ENCODE assay signal across 14 cellular contexts in the genomic region with DNA sequence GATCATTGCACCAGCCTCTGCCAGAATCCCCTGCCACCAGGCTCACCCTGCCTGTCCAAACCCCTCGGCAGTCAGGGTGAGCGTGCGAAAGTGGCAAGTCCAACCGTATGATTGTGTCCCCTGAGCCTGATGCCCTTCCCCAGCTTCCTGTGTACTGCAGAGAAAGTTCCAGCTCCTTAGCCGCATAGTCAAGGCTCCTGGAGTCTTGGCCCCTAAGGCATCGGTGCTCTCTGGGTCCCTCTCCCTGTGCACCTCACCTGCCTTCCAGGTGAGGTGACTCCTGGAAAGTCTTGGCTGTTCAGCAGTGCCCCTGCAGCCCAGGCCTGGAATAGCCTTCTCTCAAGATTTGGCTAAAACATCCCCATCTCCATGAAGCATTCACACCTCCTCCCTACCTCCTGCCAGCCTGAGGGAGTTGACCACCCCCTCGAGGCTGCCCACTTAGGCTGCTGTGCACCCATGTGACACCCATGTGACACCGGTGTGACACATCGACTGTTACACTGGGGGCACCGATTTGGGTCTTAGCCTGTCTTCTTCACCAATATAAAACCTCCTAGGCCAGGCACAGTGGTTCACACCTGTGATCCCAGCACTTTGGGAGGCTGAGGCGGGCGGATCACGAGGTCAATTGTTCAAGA. TPM values are rescaled to one million over a fixed set of nuclear protein-coding genes. Genes with fewer than 3 reads are reported as not detected.
DNase-seq lines count a peak whose midpoint lies in the region; ATAC-seq and TF ChIP-seq lines count a peak whose summit lies in the region.
"Had no signal": no experiment of that assay in that cellular context is flagged by ENCODE, and none has a peak within 500 bp of the region (broad histone marks: within the 10 kb centered on the region; RNA-seq: fewer than 3 reads in every experiment).

No MANE protein-coding gene starts in this region.

- no peak overlapping the region for H3K4me3 Mint-ChIP-seq in CD8-positive, alpha-beta memory T cell
- no peak overlapping the region for H3K4me3 Mint-ChIP-seq in activated T-helper 2 cell treated with anti-CD3 and anti-CD28 coated beads, Interferon-gamma antibody, Interleukin-2, Interleukin-4, amounts not matched to agents 10 μg/mL and 5 μg/mL and 100 μg/mL, durations not matched to agents 14 hours and 24 hours and 36 hours (ENCODE audit: low read depth)
- H3K4me3 Mint-ChIP-seq: dendritic cell treated with granulocyte-macrophage colony-stimulating factor and Interleukin-4, amounts not matched to agents 40 ng/mL and 50 ng/mL, for 4 days had no signal

- DNase-seq in PC-9 (peak; percentile 42 to 52), fibroblast of pulmonary artery (ENCODE audit: low read depth) (no peak), retinal pigment epithelial cell (ENCODE audit: low read depth) (no peak), NCI-H526 treated with DMSO at 0.1 percent for 48 hours (lab: John Stamatoyannopoulos, UW) (no peak)
- DNase-seq in CD8-positive, alpha-beta memory T cell = no peak
- DNase-seq in activated T-helper 2 cell treated with anti-CD3 and anti-CD28 coated beads, Interferon-gamma antibody, Interleukin-2, Interleukin-4, amounts not matched to agents 10 μg/mL and 5 μg/mL and 100 μg/mL, durations not matched to agents 14 hours and 24 hours and 36 hours (ENCODE audit: low spot score) = no peak
- DNase-seq: activated gamma-delta T cell treated with Interleukin-2 at 50 U/mL for 16 hours, GDM1, hippocampal formation, NCI-H1048, pancreas had no signal

- H3K36me3 Mint-ChIP-seq in CD8-positive, alpha-beta memory T cell = peaks cover 0 to 2% (median 0%) of the 10 kb centered on the region in 3 donors
- H3K36me3 Mint-ChIP-seq in activated T-helper 2 cell treated with anti-CD3 and anti-CD28 coated beads, Interferon-gamma antibody, Interleukin-2, Interleukin-4, amounts not matched to agents 10 μg/mL and 5 μg/mL and 100 μg/mL, durations not matched to agents 14 hours and 24 hours and 36 hours (ENCODE audit: low read depth) = no peaks in the 10 kb centered on the region

- POLR2A ChIA-PET in PC-9 (lab: Charles Lee; ENCODE audit: unreplicated experiment) = no interaction called here
- POLR2A ChIA-PET in CD8-positive, alpha-beta memory T cell (lab: Charles Lee) = no interaction called here

- no TSS peak for BruUV-seq in PC-9 (replicated peaks; lab: Mats Ljungman, UMichigan)

- H3K27me3 ChIP-seq in PC-9 (ENCODE audit: insufficient read depth, low read depth) = no peaks in the 10 kb centered on the region
- peaks cover 3% of the 10 kb centered on the region for H3K27me3 ChIP-seq in CD8-positive, alpha-beta memory T cell (ENCODE audit: insufficient read depth, low read length, poor library complexity, severe bottlenecking)
- H3K27me3 ChIP-seq: pancreas had no signal

- peak; percentile 26 for ATAC-seq in GM18867 (IDR thresholded peaks at IDR 0.05; ENCODE audit: unreplicated experiment)
- no peak for ATAC-seq in GM21526 (IDR thresholded peaks at IDR 0.05; ENCODE audit: low FRiP score, unreplicated experiment)
- ATAC-seq: pancreas had no signal

- no peak overlapping the region for H3K27ac Mint-ChIP-seq in CD8-positive, alpha-beta memory T cell
- no peak overlapping the region for H3K27ac Mint-ChIP-seq in activated T-helper 2 cell treated with anti-CD3 and anti-CD28 coated beads, Interferon-gamma antibody, Interleukin-2, Interleukin-4, amounts not matched to agents 10 μg/mL and 5 μg/mL and 100 μg/mL, durations not matched to agents 14 hours and 24 hours and 36 hours
- H3K27ac Mint-ChIP-seq: dendritic cell treated with granulocyte-macrophage colony-stimulating factor and Interleukin-4, amounts not matched to agents 40 ng/mL and 50 ng/mL, for 4 days had no signal

- H3K79me2 ChIP-seq in PC-9 (ENCODE audit: low read depth) = no peaks in the 10 kb centered on the region

- no peak overlapping the region for H3K4me2 ChIP-seq in PC-9

- H3K27ac ChIP-seq in PC-9 = no peak overlapping the region
- no peak overlapping the region for H3K27ac ChIP-seq in CD8-positive, alpha-beta memory T cell (ENCODE audit: low read depth, low read length)
- H3K27ac ChIP-seq: pancreas had no signal

- no peaks in the 10 kb centered on the region for H3F3A ChIP-seq in PC-9 (ENCODE audit: insufficient read depth, low read depth)

- H3K9me3 ChIP-seq in PC-9 (ENCODE audit: insufficient read depth, low read depth) = no peaks in the 10 kb centered on the region
- H3K9me3 ChIP-seq in CD8-positive, alpha-beta memory T cell (ENCODE audit: low read length) = no peaks in the 10 kb centered on the region
- H3K9me3 ChIP-seq: pancreas had no signal

- no peaks in the 10 kb centered on the region for H3K4me1 ChIP-seq in PC-9 (replicated peaks; ENCODE audit: insufficient read depth)
- no peaks in the 10 kb centered on the region for H3K4me1 ChIP-seq in CD8-positive, alpha-beta memory T cell (ENCODE audit: insufficient read depth, low read length)
- H3K4me1 ChIP-seq: pancreas had no signal

- CTCF ChIA-PET in PC-9 (lab: Charles Lee) = interaction anchor here (0.6 kb wide), 1 partner anchor 86 kb away, joined by 3 read pairs; no protein-coding TSS in a partner anchor
- CTCF ChIA-PET in CD8-positive, alpha-beta memory T cell (lab: Charles Lee) = no interaction called here

- intact Hi-C loops in PC-9 (cut with micrococcal nuclease; ENCODE audit: unreplicated experiment) = loop anchor here (10.0 kb wide), 1 partner anchor 237 kb away; the partner anchor contains the start of gene ABHD11
- intact Hi-C loops in activated T-helper 2 cell treated with anti-CD3 and anti-CD28 coated beads, Interferon-gamma antibody, Interleukin-2, Interleukin-4, amounts not matched to agents 10 μg/mL and 5 μg/mL and 100 μg/mL, durations not matched to agents 14 hours and 24 hours and 36 hours (cut with micrococcal nuclease) = no loop called here

- H3K4me3 ChIP-seq in PC-9 = no peak overlapping the region
- H3K4me3 ChIP-seq in fibroblast of pulmonary artery (replicated peaks; ENCODE audit: low read depth, low read length) = no peak overlapping the region
- H3K4me3 ChIP-seq in retinal pigment epithelial cell (ENCODE audit: low read length) = no peak overlapping the region
- no peak overlapping the region for H3K4me3 ChIP-seq in CD8-positive, alpha-beta memory T cell (ENCODE audit: low read length)
- H3K4me3 ChIP-seq: pancreas had no signal

- H3K27me3 Mint-ChIP-seq in CD8-positive, alpha-beta memory T cell = peaks cover 9 to 13% of the 10 kb centered on the region in 2 donors
- no peaks in the 10 kb centered on the region for H3K27me3 Mint-ChIP-seq in activated T-helper 2 cell treated with anti-CD3 and anti-CD28 coated beads, Interferon-gamma antibody, Interleukin-2, Interleukin-4, amounts not matched to agents 10 μg/mL and 5 μg/mL and 100 μg/mL, durations not matched to agents 14 hours and 24 hours and 36 hours (ENCODE audit: low read depth)

- TF ChIP-seq CTCF in PC-9 (conservative IDR thresholded peaks at IDR 0.05) = peak; percentile 67
- peak; percentile 12 for TF ChIP-seq CTCF in fibroblast of pulmonary artery (IDR thresholded peaks at IDR 0.05; ENCODE audit: low read length, missing control alignments)
- TF ChIP-seq CTCF in retinal pigment epithelial cell (conservative IDR thresholded peaks at IDR 0.05; ENCODE audit: low read depth, low read length) = peak; percentile 48

- H3K9me3 Mint-ChIP-seq in CD8-positive, alpha-beta memory T cell = no peaks in the 10 kb centered on the region
- peaks cover 5% of the 10 kb centered on the region for H3K9me3 Mint-ChIP-seq in activated T-helper 2 cell treated with anti-CD3 and anti-CD28 coated beads, Interferon-gamma antibody, Interleukin-2, Interleukin-4, amounts not matched to agents 10 μg/mL and 5 μg/mL and 100 μg/mL, durations not matched to agents 14 hours and 24 hours and 36 hours
- H3K9me3 Mint-ChIP-seq: dendritic cell treated with granulocyte-macrophage colony-stimulating factor and Interleukin-4, amounts not matched to agents 40 ng/mL and 50 ng/mL, for 4 days had no signal

- H2AFZ ChIP-seq in PC-9 = no peak overlapping the region

- no peaks in the 10 kb centered on the region for H3K4me1 Mint-ChIP-seq in CD8-positive, alpha-beta memory T cell
- peaks cover 3% of the 10 kb centered on the region for H3K4me1 Mint-ChIP-seq in activated T-helper 2 cell treated with anti-CD3 and anti-CD28 coated beads, Interferon-gamma antibody, Interleukin-2, Interleukin-4, amounts not matched to agents 10 μg/mL and 5 μg/mL and 100 μg/mL, durations not matched to agents 14 hours and 24 hours and 36 hours (ENCODE audit: low read depth)

- H3K9me2 ChIP-seq in PC-9 (ENCODE audit: insufficient read depth) = no peaks in the 10 kb centered on the region

- H3K36me3 ChIP-seq in PC-9 (ENCODE audit: low read depth) = no peaks in the 10 kb centered on the region
- H3K36me3 ChIP-seq in CD8-positive, alpha-beta memory T cell (ENCODE audit: insufficient read depth, low read length) = no peaks in the 10 kb centered on the region
- H3K36me3 ChIP-seq: pancreas had no signal

- no peaks in the 10 kb centered on the region for H4K20me1 ChIP-seq in PC-9 (ENCODE audit: insufficient read depth)

RNA-seq across cellular contexts. Expression of gene ELN, which starts 56.2 kb away (rescaled TPM):
- total RNA-seq in PC-9 (2021) = 0.11 TPM in 1 of 2 replicates, not detected in the other
- not detected for total RNA-seq in CD8-positive, alpha-beta memory T cell
- not detected for polyA plus RNA-seq in CD8-positive, alpha-beta memory T cell
- not detected in 2 replicates for total RNA-seq in activated T-helper 2 cell treated with anti-CD3 and anti-CD28 coated beads, Interferon-gamma antibody, Interleukin-2, Interleukin-4, amounts not matched to agents 10 μg/mL and 5 μg/mL and 100 μg/mL, durations not matched to agents 14 hours and 24 hours and 36 hours

Comparison
In these comparisons a context has a peak if more than half of its experiments do, and no peak if none do; other contexts are left out.
1. DNase-seq: peak in PC-9 (2 of 2); none in fibroblast of pulmonary artery (single experiment), retinal pigment epithelial cell (single experiment), CD8-positive, alpha-beta memory T cell (0 of 5), NCI-H526 treated with DMSO at 0.1 percent for 48 hours (single experiment) and activated T-helper 2 cell treated with anti-CD3 and anti-CD28 coated beads, Interferon-gamma antibody, Interleukin-2, Interleukin-4, amounts not matched to agents 10 μg/mL and 5 μg/mL and 100 μg/mL, durations not matched to agents 14 hours and 24 hours and 36 hours (single experiment).
2. CTCF ChIP-seq: peak in every context shown above with its lines; median percentile 67 in PC-9; 48 in retinal pigment epithelial cell; 12 in fibroblast of pulmonary artery.